In genomic region chr22:30326704-30327362, GRCh38 we compare ENCODE assay signal across 8 cellular contexts. TPM values are rescaled to one million over a fixed set of nuclear protein-coding genes. Genes with fewer than 3 reads are reported as not detected.
DNase-seq lines count a peak whose midpoint lies in the region; ATAC-seq and FAIRE-seq lines count a peak whose summit lies in the region.

Gene TBC1D10A (minus strand): TSS chr22:30326941. CDS start chr22:30326881, 60 bp downstream.

- H3K27ac ChIP-seq in mesenchymal stem cell (ENCODE audit: low read length, poor library complexity, severe bottlenecking), result peak within 1 kb of the TSS; percentile 53

- peaks cover 32% of the 10 kb centered on the region for H3K36me3 Mint-ChIP-seq in activated CD8-positive, alpha-beta memory T cell treated with anti-CD3 and anti-CD28 coated beads, Interleukin-2, amount 10 ng/mL, durations not matched to agents 7 days and 5 days

- no peak within 1 kb of the TSS for H3K23ac ChIP-seq in mesenchymal stem cell (ENCODE audit: low read length in 2 of 2)

- peak within 1 kb of the TSS; percentile 80 for H2BK120ac ChIP-seq in mesenchymal stem cell (ENCODE audit: low read depth, low read length)

- DNase-seq in COLO829 (ENCODE audit: low spot score) (peak; percentile 97), HTR-8/SVneo (ENCODE audit: insufficient read length, low spot score) (peak; percentile 87), NOMO-1 (lab: John Stamatoyannopoulos, UW; ENCODE audit: unreplicated experiment in 2 of 2) (peak; percentile 88 to 97), mesenchymal stem cell (peak; percentile 86)
- peak; percentile 95 for DNase-seq in activated CD8-positive, alpha-beta memory T cell treated with anti-CD3 and anti-CD28 coated beads, Interleukin-2, amount 10 ng/mL, durations not matched to agents 7 days and 5 days
- DNase-seq in stimulated activated CD8-positive, alpha-beta memory T cell treated with anti-CD3 and anti-CD28 coated beads, Interleukin-12 subunit alpha, Interleukin-12 subunit beta, amount 100 ng/mL, for 24 hours (ENCODE audit: extremely low read depth), result peak; percentile 79

- H3K36me3 ChIP-seq in endocrine pancreas (ENCODE audit: control insufficient read depth, insufficient read depth, low read length) (no peaks in the 10 kb centered on the region), mesenchymal stem cell (ENCODE audit: control insufficient read depth in 1 of 2, insufficient read depth in 2 of 2, low read depth in 1 of 2, low read length in 2 of 2) (peaks cover 12 to 24% of the 10 kb centered on the region in 2 experiments)

- peak within 1 kb of the TSS; percentile 90 for H3K4me2 ChIP-seq in mesenchymal stem cell (ENCODE audit: low read length, poor library complexity, severe bottlenecking)

- peak within 1 kb of the TSS; percentile 83 for H2BK15ac ChIP-seq in mesenchymal stem cell (ENCODE audit: low read depth, poor library complexity, severe bottlenecking)

- peak; percentile 70 for ATAC-seq in GM21367 (IDR thresholded peaks at IDR 0.05; ENCODE audit: unreplicated experiment)
- ATAC-seq in activated CD8-positive, alpha-beta memory T cell treated with anti-CD3 and anti-CD28 coated beads, Interleukin-2, amount 10 ng/mL, durations not matched to agents 7 days and 5 days, result peak; percentile 90

- H2AK5ac ChIP-seq in mesenchymal stem cell (ENCODE audit: low read length, severe bottlenecking), result peak within 1 kb of the TSS; percentile 17

- CTCF ChIA-PET in activated CD8-positive, alpha-beta memory T cell treated with anti-CD3 and anti-CD28 coated beads, Interleukin-2, amount 10 ng/mL, durations not matched to agents 7 days and 5 days (lab: Charles Lee), result interaction anchor here (0.7 to 7.4 kb wide), 10 partner anchors 13 to 219 kb away, joined by 3 to 81 read pairs (median 4); partner anchors contain the start of gene CASTOR1

- peak within 1 kb of the TSS in 1 of 2 experiments; percentile 97 for H3K14ac ChIP-seq in mesenchymal stem cell (ENCODE audit: low read length in 2 of 2)

- peak within 1 kb of the TSS; percentile 93 for H2BK5ac ChIP-seq in mesenchymal stem cell (ENCODE audit: low read depth, low read length, poor library complexity, severe bottlenecking)

- peak within 1 kb of the TSS; percentile 73 to 75 for H3K4ac ChIP-seq in mesenchymal stem cell (ENCODE audit: low read depth in 1 of 2, low read length in 2 of 2)

- peak within 1 kb of the TSS; percentile 88 for H3K4me3 Mint-ChIP-seq in activated CD8-positive, alpha-beta memory T cell treated with anti-CD3 and anti-CD28 coated beads, Interleukin-2, amount 10 ng/mL, durations not matched to agents 7 days and 5 days

- H3K79me1 ChIP-seq in mesenchymal stem cell (replicated peaks; ENCODE audit: low read length, poor library complexity, severe bottlenecking), result peaks cover 4% of the 10 kb centered on the region

- H3K4me3 ChIP-seq in endocrine pancreas (ENCODE audit: control insufficient read depth, insufficient read depth, low read length) (peak within 1 kb of the TSS; percentile 60), mesenchymal stem cell (ENCODE audit: insufficient read depth in 1 of 2, low read depth in 1 of 2, low read length in 2 of 2) (peak within 1 kb of the TSS; percentile 82 to 98)

- peak within 1 kb of the TSS; percentile 97 for H2AFZ ChIP-seq in mesenchymal stem cell (ENCODE audit: low read depth, low read length)

- peak within 1 kb of the TSS in 1 of 2 experiments; percentile 77 for H2BK12ac ChIP-seq in mesenchymal stem cell (ENCODE audit: low read length in 2 of 2)

- H3K9me3 ChIP-seq in endocrine pancreas (ENCODE audit: control insufficient read depth, low read length), result no peaks in the 10 kb centered on the region
- no peaks in the 10 kb centered on the region for H3K9me3 ChIP-seq in mesenchymal stem cell (ENCODE audit: control insufficient read depth, low read length)

- H3K27ac Mint-ChIP-seq in activated CD8-positive, alpha-beta memory T cell treated with anti-CD3 and anti-CD28 coated beads, Interleukin-2, amount 10 ng/mL, durations not matched to agents 7 days and 5 days, result peak within 1 kb of the TSS; percentile 80

- H3K18ac ChIP-seq in mesenchymal stem cell (ENCODE audit: low read depth in 1 of 2, low read length in 2 of 2), result peak within 1 kb of the TSS; percentile 79 to 98

- no peaks in the 10 kb centered on the region for H3K9me3 Mint-ChIP-seq in activated CD8-positive, alpha-beta memory T cell treated with anti-CD3 and anti-CD28 coated beads, Interleukin-2, amount 10 ng/mL, durations not matched to agents 7 days and 5 days (ENCODE audit: low read depth)

- no peaks in the 10 kb centered on the region for H3K4me1 ChIP-seq in endocrine pancreas (ENCODE audit: control insufficient read depth, insufficient read depth, low read length)
- H3K4me1 ChIP-seq in mesenchymal stem cell (ENCODE audit: control insufficient read depth, insufficient read depth, low read depth, low read length), result peaks cover 25% of the 10 kb centered on the region

- H4K8ac ChIP-seq in mesenchymal stem cell (ENCODE audit: low read length), result peak within 1 kb of the TSS; percentile 52

- H4K91ac ChIP-seq in mesenchymal stem cell (ENCODE audit: low read length), result peak within 1 kb of the TSS; percentile 76

- H3K27me3 Mint-ChIP-seq in activated CD8-positive, alpha-beta memory T cell treated with anti-CD3 and anti-CD28 coated beads, Interleukin-2, amount 10 ng/mL, durations not matched to agents 7 days and 5 days, result no peaks in the 10 kb centered on the region

- peak; percentile 48 for FAIRE-seq in HTR-8/SVneo (lab: Jason Lieb, UNC)

- H3K27me3 ChIP-seq in endocrine pancreas (ENCODE audit: control insufficient read depth, insufficient read depth, low read length), result no peaks in the 10 kb centered on the region
- no peaks in the 10 kb centered on the region for H3K27me3 ChIP-seq in mesenchymal stem cell (ENCODE audit: control insufficient read depth in 1 of 2, insufficient read depth in 1 of 2, low read length in 2 of 2)

- under 1% methylated on average over 40 of the region's 69 CpGs for WGBS in mesenchymal stem cell

- peaks cover 42% of the 10 kb centered on the region for H3K4me1 Mint-ChIP-seq in activated CD8-positive, alpha-beta memory T cell treated with anti-CD3 and anti-CD28 coated beads, Interleukin-2, amount 10 ng/mL, durations not matched to agents 7 days and 5 days

- H3K9ac ChIP-seq in endocrine pancreas (ENCODE audit: control insufficient read depth, insufficient read depth, low read length) (peak within 1 kb of the TSS; percentile 78), mesenchymal stem cell (ENCODE audit: low read length) (peak within 1 kb of the TSS; percentile 90)

RNA-seq across cellular contexts. Expression of gene TBC1D10A, which starts in this region (rescaled TPM):
- total RNA-seq in activated CD8-positive, alpha-beta memory T cell treated with anti-CD3 and anti-CD28 coated beads, Interleukin-2, amount 10 ng/mL, durations not matched to agents 7 days and 5 days, result 10 to 100 TPM; 32.2 to 48.1 TPM
- 15.7 TPM for polyA plus RNA-seq in mesenchymal stem cell (2013, experiment 1 of 2)
- 14.0 TPM for polyA plus RNA-seq in mesenchymal stem cell (2013, experiment 2 of 2)

Comparison
In these comparisons a context has a peak if more than half of its experiments do, and no peak if none do; other contexts are left out.
1. Peak in every context shown above with its lines: DNase-seq, ATAC-seq, H3K4me3 ChIP-seq and H3K27ac ChIP-seq.